In the genomic region with DNA sequence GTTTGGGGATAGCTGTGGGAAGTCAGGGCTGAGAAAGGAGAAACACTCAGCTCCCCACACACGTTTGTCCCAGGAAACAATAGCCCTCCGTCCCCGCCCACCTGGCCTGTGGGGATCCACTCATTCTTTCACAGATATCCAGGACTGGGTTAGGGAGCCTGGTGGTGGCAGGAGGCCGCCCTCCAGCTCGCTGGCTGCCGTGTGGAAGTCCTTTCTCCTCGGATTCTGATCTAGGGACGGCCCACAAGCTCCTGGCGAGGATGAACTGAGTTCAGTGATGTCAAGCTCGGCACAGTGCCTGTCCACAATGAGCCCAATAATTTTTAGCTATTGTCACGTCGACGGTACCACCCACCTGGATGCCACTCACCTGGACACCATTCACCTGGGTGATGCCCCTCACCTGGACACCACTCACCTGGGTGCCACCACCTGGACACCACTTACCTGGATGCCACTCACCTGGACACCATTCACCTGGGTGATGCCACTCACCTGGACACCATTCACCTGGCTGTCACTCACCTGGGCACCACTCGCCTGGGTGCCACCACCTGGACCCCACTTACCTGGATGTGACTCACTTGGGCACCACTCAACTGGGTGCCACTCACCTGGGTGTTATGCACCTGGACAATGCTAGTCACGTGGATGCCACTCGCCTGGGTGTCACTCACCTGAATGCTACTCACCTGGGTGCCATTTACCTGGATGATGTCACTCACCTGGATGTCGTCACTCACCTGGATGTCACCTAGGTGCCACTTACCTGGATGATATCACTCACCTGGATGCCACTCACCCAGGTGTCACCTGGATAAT, we compare ENCODE assay signal across 17 cellular contexts.
A peak's percentile ranks its signal among the peaks of the same experiment; 100 is the strongest.
DNase-seq lines count a peak whose midpoint lies in the region; ATAC-seq and TF ChIP-seq lines count a peak whose summit lies in the region.
"Had no signal": no experiment of that assay in that cellular context is flagged by ENCODE, and none has a peak within 500 bp of the region (broad histone marks: within the 10 kb centered on the region; RNA-seq: fewer than 3 reads in every experiment).

No MANE protein-coding gene starts in this region.

- H4K8ac ChIP-seq in IMR-90 (ENCODE audit: low read depth in 2 of 2, low read length in 2 of 2), result no peak overlapping the region

- H3K4me3 ChIP-seq in IMR-90 (ENCODE audit: insufficient read depth, low read depth, low read length) (no peak overlapping the region), neural progenitor cell (no peak overlapping the region)
- H3K4me3 ChIP-seq: Peyer's patch had no signal

- H2AFZ ChIP-seq in IMR-90 (replicated peaks; ENCODE audit: low read length, poor library complexity) (peak overlapping the region; percentile 60), neural progenitor cell (replicated peaks) (no peak overlapping the region)

- no TSS peak for BruUV-seq in IMR-90 (replicated peaks; lab: Mats Ljungman, UMichigan)

- no peak overlapping the region for H4K5ac ChIP-seq in IMR-90 (ENCODE audit: low read depth, low read length)

- H2BK20ac ChIP-seq in IMR-90 (ENCODE audit: low read depth, low read length), result peak overlapping the region; percentile 63; the same call in 1 of the 2 replicates

- peak overlapping the region; percentile 5 for H3K4me3 Mint-ChIP-seq in neural progenitor cell
- H3K4me3 Mint-ChIP-seq: CD14-positive monocyte had no signal

- TF ChIP-seq RAD21 in IMR-90 (IDR thresholded peaks at IDR 0.05; ENCODE audit: low read length), result no peak

- H3K18ac ChIP-seq in IMR-90 (ENCODE audit: low read depth, low read length), result no peak overlapping the region

- no peak overlapping the region for H3K4ac ChIP-seq in IMR-90 (ENCODE audit: low read depth, low read length)

- WGBS in IMR-90 (ENCODE audit: extremely low coverage in 2 of 2, insufficient read length in 1 of 2), 2 experiments, result 95% methylated on average over 14 of the region's 17 CpGs; no CpG with 5 or more reads in 1 of the 2 experiments

- H2AK9ac ChIP-seq in IMR-90 (replicated peaks; ENCODE audit: low read depth, low read length, poor library complexity), result peak overlapping the region; percentile 25

- POLR2A ChIA-PET in IMR-90 (lab: Charles Lee; ENCODE audit: unreplicated experiment), result no interaction called here

- no peaks in the 10 kb centered on the region for H3F3A ChIP-seq in neural progenitor cell (ENCODE audit: low read depth)

- intact Hi-C loops in IMR-90 (cut with micrococcal nuclease), result no loop called here

- H3K4me2 ChIP-seq in IMR-90 (ENCODE audit: low read depth, low read length) (no peak overlapping the region), neural progenitor cell (no peak overlapping the region)

- H3K27ac ChIP-seq in IMR-90 (ENCODE audit: insufficient read depth, low read length) (no peak overlapping the region), neural progenitor cell (no peak overlapping the region)
- H3K27ac ChIP-seq: HL-60, Peyer's patch had no signal

- TF ChIP-seq CTCF in IMR-90 (conservative IDR thresholded peaks at IDR 0.05; ENCODE audit: low read depth, low read length), result no peak
- no peak for TF ChIP-seq CTCF in neural progenitor cell (IDR thresholded peaks at IDR 0.05)

- no peak overlapping the region for H3K27ac Mint-ChIP-seq in neural progenitor cell

- no peak overlapping the region for H2BK5ac ChIP-seq in IMR-90 (ENCODE audit: low read depth, low read length, poor library complexity, severe bottlenecking)

- dilution Hi-C loops in IMR-90 (cut with HindIII; ENCODE audit: low sequenced_read_pairs, unreplicated experiment), result no loop called here

- H3K4me1 Mint-ChIP-seq in neural progenitor cell, result peaks cover 20% of the 10 kb centered on the region
- H3K4me1 Mint-ChIP-seq: CD14-positive monocyte had no signal

- H3K36me3 Mint-ChIP-seq in neural progenitor cell, result no peaks in the 10 kb centered on the region
- H3K36me3 Mint-ChIP-seq: CD14-positive monocyte had no signal

- no peaks in the 10 kb centered on the region for H3K9me3 Mint-ChIP-seq in neural progenitor cell

- H2BK15ac ChIP-seq in IMR-90 (ENCODE audit: low read depth, low read length), result no peak overlapping the region

- peaks cover 0 to 10% of the 10 kb centered on the region in 2 experiments; a peak in 2 of 4 replicates for H3K79me1 ChIP-seq in IMR-90 (ENCODE audit: low read depth in 1 of 2, low read length in 2 of 2)

- no peak overlapping the region for H4K91ac ChIP-seq in IMR-90 (ENCODE audit: insufficient read depth, low read depth, low read length)

- H3K9me1 ChIP-seq in IMR-90 (ENCODE audit: insufficient read depth, low read length), result peaks cover 12% of the 10 kb centered on the region

- peaks cover 9% of the 10 kb centered on the region for H3K4me1 ChIP-seq in IMR-90 (ENCODE audit: control insufficient read depth, insufficient read depth, low read length)
- peaks cover 16% of the 10 kb centered on the region for H3K4me1 ChIP-seq in neural progenitor cell
- H3K4me1 ChIP-seq: Peyer's patch had no signal

- H3K14ac ChIP-seq in IMR-90 (replicated peaks; ENCODE audit: low read depth, low read length), result no peak overlapping the region

- H2AK5ac ChIP-seq in IMR-90 (ENCODE audit: low read depth, low read length), result peak overlapping the region; percentile 38

- peaks cover 33% of the 10 kb centered on the region for H3K27me3 Mint-ChIP-seq in neural progenitor cell (ENCODE audit: insufficient read depth, low read depth)

- H3K56ac ChIP-seq in IMR-90 (ENCODE audit: extremely low read depth, insufficient read depth, low read length), result no peak overlapping the region

- in situ Hi-C loops in IMR-90 (cut with MboI; ENCODE audit: low sequenced_read_pairs), result no loop called here

- H3K79me2 ChIP-seq in neural progenitor cell (ENCODE audit: low read depth), result no peaks in the 10 kb centered on the region

- H2BK120ac ChIP-seq in IMR-90 (ENCODE audit: low read depth, low read length), result no peak overlapping the region

- H3K23ac ChIP-seq in IMR-90 (ENCODE audit: low read depth, low read length), result no peak overlapping the region

- CTCF ChIA-PET in IMR-90 (lab: Yijun Ruan, JAX), result no interaction called here

- DNase-seq in EH (ENCODE audit: low read depth) (peak; percentile 16), IMR-90 (no peak), erythroblast (lab: John Stamatoyannopoulos, UW) (peak; percentile 31 to 55), neural progenitor cell (ENCODE audit: low spot score) (no peak), NCI-H1694 treated with DMSO at 0.1 percent for 48 hours (lab: John Stamatoyannopoulos, UW) (no peak), hippocampal formation (lab: John Stamatoyannopoulos, UW) (no peak)
- DNase-seq: 8988T; DND-41; GDM1; NCI-H1105; NK-92 treated with Interleukin-12 subunit alpha and Interleukin-12 subunit beta, amount 100 ng/mL, for 24 hours; Peyer's patch had no signal

- peaks cover 7% of the 10 kb centered on the region; the same call in 1 of the 2 replicates for H3K27me3 ChIP-seq in IMR-90 (ENCODE audit: control insufficient read depth, insufficient read depth, low read length)
- H3K27me3 ChIP-seq in neural progenitor cell, result peaks cover 73% of the 10 kb centered on the region
- H3K27me3 ChIP-seq: Peyer's patch had no signal

- no peaks in the 10 kb centered on the region for H3K9me3 ChIP-seq in IMR-90 (ENCODE audit: control insufficient read depth, insufficient read depth, low read length)
- no peaks in the 10 kb centered on the region for H3K9me3 ChIP-seq in neural progenitor cell (ENCODE audit: low read depth)
- H3K9me3 ChIP-seq: Peyer's patch had no signal

- TF ChIP-seq POLR2A in IMR-90 (IDR thresholded peaks at IDR 0.05; ENCODE audit: low read depth, low read length) (no peak), erythroblast (IDR thresholded peaks at IDR 0.05; ENCODE audit: low read length) (no peak)

- ATAC-seq in IMR-90 (ENCODE audit: low read depth) (no peak), HG03135 (IDR thresholded peaks at IDR 0.05; ENCODE audit: unreplicated experiment) (no peak), HG03565 (IDR thresholded peaks at IDR 0.05; ENCODE audit: unreplicated experiment) (no peak)
- ATAC-seq: HCT116 had no signal

- H4K20me1 ChIP-seq in IMR-90 (ENCODE audit: insufficient read depth, low read length) (no peaks in the 10 kb centered on the region), neural progenitor cell (ENCODE audit: low read depth) (peaks cover 2% of the 10 kb centered on the region)

- H3K9ac ChIP-seq in IMR-90 (ENCODE audit: low read depth, low read length), result no peak overlapping the region
- no peak overlapping the region for H3K9ac ChIP-seq in neural progenitor cell

- H3K36me3 ChIP-seq in IMR-90 (ENCODE audit: control insufficient read depth, insufficient read depth, low read length), result no peaks in the 10 kb centered on the region
- no peaks in the 10 kb centered on the region for H3K36me3 ChIP-seq in neural progenitor cell
- H3K36me3 ChIP-seq: Peyer's patch had no signal

TF ChIP-seq in IMR-90, 13 proteins besides CTCF, POLR2A, EP300 and RAD21 (continues in another document):
- no peak for TF ChIP-seq CHD1 (IDR thresholded peaks at IDR 0.05; ENCODE audit: low read depth, low read length)
- TF ChIP-seq CEBPB (IDR thresholded peaks at IDR 0.05; ENCODE audit: low read depth, low read length), result no peak
- TF ChIP-seq MAFK (IDR thresholded peaks at IDR 0.05; ENCODE audit: low read depth, low read length), result no peak
- no peak for TF ChIP-seq SMC3 (IDR thresholded peaks at IDR 0.05; ENCODE audit: low read depth, low read length)
- no peak for TF ChIP-seq NFE2L2 (IDR thresholded peaks at IDR 0.05; ENCODE audit: low read depth, low read length)
- no peak for TF ChIP-seq RCOR1 (IDR thresholded peaks at IDR 0.05; ENCODE audit: insufficient replicate concordance, low read length)
- TF ChIP-seq RFX5 (IDR thresholded peaks at IDR 0.05; ENCODE audit: low read depth, low read length), result no peak
- TF ChIP-seq, protein P1, sequence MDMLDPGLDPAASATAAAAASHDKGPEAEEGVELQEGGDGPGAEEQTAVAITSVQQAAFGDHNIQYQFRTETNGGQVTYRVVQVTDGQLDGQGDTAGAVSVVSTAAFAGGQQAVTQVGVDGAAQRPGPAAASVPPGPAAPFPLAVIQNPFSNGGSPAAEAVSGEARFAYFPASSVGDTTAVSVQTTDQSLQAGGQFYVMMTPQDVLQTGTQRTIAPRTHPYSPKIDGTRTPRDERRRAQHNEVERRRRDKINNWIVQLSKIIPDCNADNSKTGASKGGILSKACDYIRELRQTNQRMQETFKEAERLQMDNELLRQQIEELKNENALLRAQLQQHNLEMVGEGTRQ (IDR thresholded peaks at IDR 0.05; ENCODE audit: low read depth, low read length), result no peak
- TF ChIP-seq MAZ (IDR thresholded peaks at IDR 0.05; ENCODE audit: borderline replicate concordance, low read depth, low read length), result no peak
- TF ChIP-seq FOS (IDR thresholded peaks at IDR 0.05; ENCODE audit: low read depth, low read length), result no peak
- TF ChIP-seq MXI1 (IDR thresholded peaks at IDR 0.05; ENCODE audit: borderline replicate concordance, low read depth, low read length), result no peak
- TF ChIP-seq BHLHE40 (IDR thresholded peaks at IDR 0.05; ENCODE audit: low read depth, low read length), result no peak

Comparison
In these comparisons a context has a peak if more than half of its experiments do, and no peak if none do; other contexts are left out.
1. DNase-seq: peak in EH (single experiment) and erythroblast (2 of 2); none in IMR-90 (single experiment), neural progenitor cell (single experiment), NCI-H1694 treated with DMSO at 0.1 percent for 48 hours (single experiment) and hippocampal formation (0 of 2).